In genomic region chr6:135102191-135102590, GRCh38 we compare ENCODE assay signal across 1 cellular context.
TF ChIP-seq lines count a peak whose summit lies in the region.

No MANE protein-coding gene starts in this region.

TF ChIP-seq in GM23338, 12 proteins besides CTCF, POLR2A, EP300 and RAD21 (continued from another document):
- TF ChIP-seq ZNF462 (CRISPR knock-in tag; IDR thresholded peaks at IDR 0.05) = no peak
- no peak for TF ChIP-seq CREB1 (CRISPR knock-in tag; IDR thresholded peaks at IDR 0.05; ENCODE audit: low read depth)
- no peak for TF ChIP-seq ZNF114 (CRISPR knock-in tag; IDR thresholded peaks at IDR 0.05)
- TF ChIP-seq, protein P1, sequence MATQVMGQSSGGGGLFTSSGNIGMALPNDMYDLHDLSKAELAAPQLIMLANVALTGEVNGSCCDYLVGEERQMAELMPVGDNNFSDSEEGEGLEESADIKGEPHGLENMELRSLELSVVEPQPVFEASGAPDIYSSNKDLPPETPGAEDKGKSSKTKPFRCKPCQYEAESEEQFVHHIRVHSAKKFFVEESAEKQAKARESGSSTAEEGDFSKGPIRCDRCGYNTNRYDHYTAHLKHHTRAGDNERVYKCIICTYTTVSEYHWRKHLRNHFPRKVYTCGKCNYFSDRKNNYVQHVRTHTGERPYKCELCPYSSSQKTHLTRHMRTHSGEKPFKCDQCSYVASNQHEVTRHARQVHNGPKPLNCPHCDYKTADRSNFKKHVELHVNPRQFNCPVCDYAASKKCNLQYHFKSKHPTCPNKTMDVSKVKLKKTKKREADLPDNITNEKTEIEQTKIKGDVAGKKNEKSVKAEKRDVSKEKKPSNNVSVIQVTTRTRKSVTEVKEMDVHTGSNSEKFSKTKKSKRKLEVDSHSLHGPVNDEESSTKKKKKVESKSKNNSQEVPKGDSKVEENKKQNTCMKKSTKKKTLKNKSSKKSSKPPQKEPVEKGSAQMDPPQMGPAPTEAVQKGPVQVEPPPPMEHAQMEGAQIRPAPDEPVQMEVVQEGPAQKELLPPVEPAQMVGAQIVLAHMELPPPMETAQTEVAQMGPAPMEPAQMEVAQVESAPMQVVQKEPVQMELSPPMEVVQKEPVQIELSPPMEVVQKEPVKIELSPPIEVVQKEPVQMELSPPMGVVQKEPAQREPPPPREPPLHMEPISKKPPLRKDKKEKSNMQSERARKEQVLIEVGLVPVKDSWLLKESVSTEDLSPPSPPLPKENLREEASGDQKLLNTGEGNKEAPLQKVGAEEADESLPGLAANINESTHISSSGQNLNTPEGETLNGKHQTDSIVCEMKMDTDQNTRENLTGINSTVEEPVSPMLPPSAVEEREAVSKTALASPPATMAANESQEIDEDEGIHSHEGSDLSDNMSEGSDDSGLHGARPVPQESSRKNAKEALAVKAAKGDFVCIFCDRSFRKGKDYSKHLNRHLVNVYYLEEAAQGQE (IDR thresholded peaks at IDR 0.05; ENCODE audit: unreplicated experiment) = no peak
- TF ChIP-seq ZNF331 (CRISPR knock-in tag; IDR thresholded peaks at IDR 0.05; ENCODE audit: low read depth) = no peak
- no peak for TF ChIP-seq EZH2phosphoT487 (IDR thresholded peaks at IDR 0.05; ENCODE audit: unreplicated experiment)
- TF ChIP-seq EZH2 (IDR thresholded peaks at IDR 0.05; ENCODE audit: low read depth, unreplicated experiment) = no peak
- TF ChIP-seq STAT1 (IDR thresholded peaks at IDR 0.05; ENCODE audit: unreplicated experiment) = no peak
- no peak for TF ChIP-seq POLR2AphosphoS5 (IDR thresholded peaks at IDR 0.05; ENCODE audit: low read depth)
- TF ChIP-seq ETS1 (IDR thresholded peaks at IDR 0.05) = no peak
- no peak for TF ChIP-seq NANOG (IDR thresholded peaks at IDR 0.05; ENCODE audit: borderline replicate concordance)
